In genomic region chr4:88539322-88540068, GRCh38 we compare ENCODE assay signal across 8 cellular contexts. TPM values are rescaled to one million over a fixed set of nuclear protein-coding genes. Genes with fewer than 3 reads are reported as not detected.
DNase-seq lines count a peak whose midpoint lies in the region; ATAC-seq and TF ChIP-seq lines count a peak whose summit lies in the region.
"Not testable (repeated sequence)": the region's sequence is repeated elsewhere in the genome, so short reads cannot be mapped to it uniquely, and the experiment has no call there.

No MANE protein-coding gene starts in this region.

- H3K4me1 ChIP-seq in esophagus muscularis mucosa; aorta (ENCODE audit: control insufficient read depth in 1 of 2, insufficient read depth in 2 of 2, low read length in 2 of 2): not testable (repeated sequence)

- H3K27ac ChIP-seq in esophagus muscularis mucosa (replicated peaks in 1 of 4); aorta (ENCODE audit: low read depth in 1 of 2, low read length in 2 of 2): not testable (repeated sequence)

- DNase-seq in GM12865 (ENCODE audit: low read depth) (peak; percentile 67), NCI-H146 (lab: John Stamatoyannopoulos, UW) (peak; percentile 14), UCSD-AML1 (lab: John Stamatoyannopoulos, UW; ENCODE audit: unreplicated experiment) (peak; percentile 71), medulla oblongata (ENCODE audit: extremely low spot score) (peak; percentile 49), aorta (peak; percentile 83)
- DNase-seq in activated naive CD4-positive, alpha-beta T cell (lab: John Stamatoyannopoulos, UW), result peak; percentile 25 to 62 (median 38)
- not testable (repeated sequence) for DNase-seq in esophagus muscularis mucosa (ENCODE audit: extremely low spot score)
- peak; percentile 63 to 71 for DNase-seq in stimulated activated CD4-positive, alpha-beta T cell treated with anti-CD3 and anti-CD28 coated beads, Interleukin-1b, Interleukin-23, amount 100 ng/mL, for 4 hours (ENCODE audit: low read depth in 2 of 2)

- not testable (repeated sequence) for TF ChIP-seq EP300 in esophagus muscularis mucosa (IDR thresholded peaks at IDR 0.05)

- H3K9me3 ChIP-seq in esophagus muscularis mucosa; aorta (ENCODE audit: control insufficient read depth, low read length): not testable (repeated sequence)

- H3K36me3 ChIP-seq in esophagus muscularis mucosa; aorta (ENCODE audit: control insufficient read depth in 1 of 2, insufficient read depth in 2 of 2, low read length in 1 of 2): not testable (repeated sequence)

- not testable (repeated sequence) for TF ChIP-seq POLR2A in esophagus muscularis mucosa (IDR thresholded peaks at IDR 0.05; ENCODE audit: low read depth)

- peak; percentile 63 for TF ChIP-seq CTCF in GM12865 (IDR thresholded peaks at IDR 0.05; ENCODE audit: insufficient read depth, low read depth, low read length, missing control alignments)
- peak; percentile 63 to 79 (median 74) for TF ChIP-seq CTCF in esophagus muscularis mucosa (IDR thresholded peaks at IDR 0.05)

- not testable (repeated sequence) for ATAC-seq in aorta (ENCODE audit: low FRiP score)

- 33% methylated on average over 6 of the region's 9 CpGs for WGBS in esophagus muscularis mucosa
- WGBS in aorta, 2 donors, result 36 to 37% methylated on average over 9 of the region's 9 CpGs

- H3K4me3 ChIP-seq in GM12865 (ENCODE audit: low read depth, low read length); esophagus muscularis mucosa; aorta (ENCODE audit: low read length in 2 of 2): not testable (repeated sequence)

- H3K27me3 ChIP-seq in esophagus muscularis mucosa; aorta (ENCODE audit: control insufficient read depth in 1 of 2, insufficient read depth in 2 of 2, low read length in 1 of 2): not testable (repeated sequence)

- intact Hi-C loops in esophagus muscularis mucosa (cut with DNase I) (loop anchor here (1.0 to 10.0 kb wide), 3 partner anchors 48 to 485 kb away; no protein-coding TSS in a partner anchor), aorta (cut with DNase I) (loop anchor here in 1 of 2 donors (5.0 to 10.0 kb wide), 2 partner anchors 53 to 485 kb away; partner anchors contain the start of gene HERC3)

RNA-seq across cellular contexts. Expression of gene PYURF, which starts 15.9 kb away (rescaled TPM):
- total RNA-seq in esophagus muscularis mucosa (10 to 100 TPM; 65.2 to 95.9 (median 80.3) TPM), aorta (10 to 100 TPM; 51.9 TPM)
- polyA plus RNA-seq in aorta, result 100 to 1,000 TPM in 1 of 2 donors, 10 to 100 TPM in 1; 88.0 to 115 TPM

RNA-seq across cellular contexts. Expression of gene HERC3, which starts 52.8 kb away (rescaled TPM):
- total RNA-seq in esophagus muscularis mucosa (10 to 100 TPM; 39.8 to 58.2 (median 51.2) TPM), aorta (10 to 100 TPM; 34.4 to 46.2 TPM)
- 1 to 10 TPM; 5.5 to 9.0 TPM for polyA plus RNA-seq in aorta
